In the genomic region with DNA sequence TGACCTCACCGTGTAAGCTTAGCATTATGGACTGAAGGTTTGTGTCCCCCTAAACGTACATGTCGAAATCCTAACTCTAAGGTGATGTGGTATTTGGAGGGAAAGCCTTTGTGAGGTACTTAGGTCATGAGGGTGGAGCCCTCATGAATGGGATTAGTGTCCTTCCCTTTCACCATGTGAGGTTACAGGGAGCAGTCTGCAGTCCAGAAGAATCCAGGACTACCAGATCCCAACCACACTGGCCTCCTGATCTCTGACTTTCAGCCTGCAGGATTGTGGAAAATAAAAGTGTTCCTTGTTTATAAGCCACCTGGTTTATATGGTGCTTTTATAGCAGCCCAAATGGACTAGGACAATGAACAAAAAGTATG, we compare ENCODE assay signal across 1 cellular context.
TF ChIP-seq lines count a peak whose summit lies in the region.

No MANE protein-coding gene starts in this region.

TF ChIP-seq in SK-N-SH treated with all-trans-retinoic acid at 6 μM for 48 hours, 23 proteins besides CTCF, POLR2A, EP300 and RAD21 (continued from another document):
- TF ChIP-seq, protein P1, sequence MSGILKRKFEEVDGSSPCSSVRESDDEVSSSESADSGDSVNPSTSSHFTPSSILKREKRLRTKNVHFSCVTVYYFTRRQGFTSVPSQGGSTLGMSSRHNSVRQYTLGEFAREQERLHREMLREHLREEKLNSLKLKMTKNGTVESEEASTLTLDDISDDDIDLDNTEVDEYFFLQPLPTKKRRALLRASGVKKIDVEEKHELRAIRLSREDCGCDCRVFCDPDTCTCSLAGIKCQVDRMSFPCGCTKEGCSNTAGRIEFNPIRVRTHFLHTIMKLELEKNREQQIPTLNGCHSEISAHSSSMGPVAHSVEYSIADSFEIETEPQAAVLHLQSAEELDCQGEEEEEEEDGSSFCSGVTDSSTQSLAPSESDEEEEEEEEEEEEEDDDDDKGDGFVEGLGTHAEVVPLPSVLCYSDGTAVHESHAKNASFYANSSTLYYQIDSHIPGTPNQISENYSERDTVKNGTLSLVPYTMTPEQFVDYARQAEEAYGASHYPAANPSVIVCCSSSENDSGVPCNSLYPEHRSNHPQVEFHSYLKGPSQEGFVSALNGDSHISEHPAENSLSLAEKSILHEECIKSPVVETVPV (CRISPR knock-in tag; IDR thresholded peaks at IDR 0.05) = no peak
- TF ChIP-seq, protein P2, sequence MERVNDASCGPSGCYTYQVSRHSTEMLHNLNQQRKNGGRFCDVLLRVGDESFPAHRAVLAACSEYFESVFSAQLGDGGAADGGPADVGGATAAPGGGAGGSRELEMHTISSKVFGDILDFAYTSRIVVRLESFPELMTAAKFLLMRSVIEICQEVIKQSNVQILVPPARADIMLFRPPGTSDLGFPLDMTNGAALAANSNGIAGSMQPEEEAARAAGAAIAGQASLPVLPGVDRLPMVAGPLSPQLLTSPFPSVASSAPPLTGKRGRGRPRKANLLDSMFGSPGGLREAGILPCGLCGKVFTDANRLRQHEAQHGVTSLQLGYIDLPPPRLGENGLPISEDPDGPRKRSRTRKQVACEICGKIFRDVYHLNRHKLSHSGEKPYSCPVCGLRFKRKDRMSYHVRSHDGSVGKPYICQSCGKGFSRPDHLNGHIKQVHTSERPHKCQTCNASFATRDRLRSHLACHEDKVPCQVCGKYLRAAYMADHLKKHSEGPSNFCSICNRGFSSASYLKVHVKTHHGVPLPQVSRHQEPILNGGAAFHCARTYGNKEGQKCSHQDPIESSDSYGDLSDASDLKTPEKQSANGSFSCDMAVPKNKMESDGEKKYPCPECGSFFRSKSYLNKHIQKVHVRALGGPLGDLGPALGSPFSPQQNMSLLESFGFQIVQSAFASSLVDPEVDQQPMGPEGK (CRISPR knock-in tag; IDR thresholded peaks at IDR 0.05; ENCODE audit: borderline replicate concordance) = no peak
- TF ChIP-seq, protein P3, sequence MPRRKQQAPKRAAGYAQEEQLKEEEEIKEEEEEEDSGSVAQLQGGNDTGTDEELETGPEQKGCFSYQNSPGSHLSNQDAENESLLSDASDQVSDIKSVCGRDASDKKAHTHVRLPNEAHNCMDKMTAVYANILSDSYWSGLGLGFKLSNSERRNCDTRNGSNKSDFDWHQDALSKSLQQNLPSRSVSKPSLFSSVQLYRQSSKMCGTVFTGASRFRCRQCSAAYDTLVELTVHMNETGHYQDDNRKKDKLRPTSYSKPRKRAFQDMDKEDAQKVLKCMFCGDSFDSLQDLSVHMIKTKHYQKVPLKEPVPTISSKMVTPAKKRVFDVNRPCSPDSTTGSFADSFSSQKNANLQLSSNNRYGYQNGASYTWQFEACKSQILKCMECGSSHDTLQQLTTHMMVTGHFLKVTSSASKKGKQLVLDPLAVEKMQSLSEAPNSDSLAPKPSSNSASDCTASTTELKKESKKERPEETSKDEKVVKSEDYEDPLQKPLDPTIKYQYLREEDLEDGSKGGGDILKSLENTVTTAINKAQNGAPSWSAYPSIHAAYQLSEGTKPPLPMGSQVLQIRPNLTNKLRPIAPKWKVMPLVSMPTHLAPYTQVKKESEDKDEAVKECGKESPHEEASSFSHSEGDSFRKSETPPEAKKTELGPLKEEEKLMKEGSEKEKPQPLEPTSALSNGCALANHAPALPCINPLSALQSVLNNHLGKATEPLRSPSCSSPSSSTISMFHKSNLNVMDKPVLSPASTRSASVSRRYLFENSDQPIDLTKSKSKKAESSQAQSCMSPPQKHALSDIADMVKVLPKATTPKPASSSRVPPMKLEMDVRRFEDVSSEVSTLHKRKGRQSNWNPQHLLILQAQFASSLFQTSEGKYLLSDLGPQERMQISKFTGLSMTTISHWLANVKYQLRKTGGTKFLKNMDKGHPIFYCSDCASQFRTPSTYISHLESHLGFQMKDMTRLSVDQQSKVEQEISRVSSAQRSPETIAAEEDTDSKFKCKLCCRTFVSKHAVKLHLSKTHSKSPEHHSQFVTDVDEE (CRISPR knock-in tag; IDR thresholded peaks at IDR 0.05) = no peak
- TF ChIP-seq OSR1 (CRISPR knock-in tag; IDR thresholded peaks at IDR 0.05) (no peak), ARNTL (CRISPR knock-in tag; IDR thresholded peaks at IDR 0.05; ENCODE audit: borderline replicate concordance, low read depth) (no peak), ZFP30 (CRISPR knock-in tag; IDR thresholded peaks at IDR 0.05) (no peak)
TF ChIP-seq in SK-N-SH treated with all-trans-retinoic acid at 6 μM for 48 hours: peak in this region for 0.
